ENCODE assay signal across 8 cellular contexts in genomic region chr12:48995061-48995879, GRCh38. TPM values are rescaled to one million over a fixed set of nuclear protein-coding genes. Genes with fewer than 3 reads are reported as not detected.
DNase-seq lines count a peak whose midpoint lies in the region; ATAC-seq and TF ChIP-seq lines count a peak whose summit lies in the region.

No MANE protein-coding gene starts in this region.

- no peak overlapping the region for H3K27ac ChIP-seq in PC-9
- no peak overlapping the region for H3K27ac ChIP-seq in ascending aorta

- H3K9me3 ChIP-seq in PC-9 (ENCODE audit: insufficient read depth, low read depth) (no peaks in the 10 kb centered on the region), ascending aorta (no peaks in the 10 kb centered on the region)

- intact Hi-C loops in PC-9 (cut with micrococcal nuclease; ENCODE audit: unreplicated experiment) (loop anchor here (1.0 to 10.0 kb wide), 6 partner anchors 127 to 453 kb away; partner anchors contain the start of genes CACNB3 and KANSL2), ascending aorta (cut with DNase I) (loop anchor here (2.0 kb wide), 1 partner anchor 142 kb away; the partner anchor contains the start of gene DDX23), left ventricle myocardium superior (cut with micrococcal nuclease) (no loop called here)

- no peaks in the 10 kb centered on the region for H3K36me3 ChIP-seq in PC-9 (ENCODE audit: low read depth)
- no peaks in the 10 kb centered on the region for H3K36me3 ChIP-seq in ascending aorta

- H4K20me1 ChIP-seq in PC-9 (ENCODE audit: insufficient read depth), result no peaks in the 10 kb centered on the region

- no TSS peak for BruUV-seq in PC-9 (replicated peaks; lab: Mats Ljungman, UMichigan)

- H3F3A ChIP-seq in PC-9 (ENCODE audit: insufficient read depth, low read depth), result peaks cover 27% of the 10 kb centered on the region

- POLR2A ChIA-PET in PC-9 (lab: Charles Lee; ENCODE audit: unreplicated experiment), result no interaction called here

- DNase-seq in NCI-H345 (lab: John Stamatoyannopoulos, UW) (peak; percentile 39), NCI-H345 treated with DMSO at 0.1 percent for 48 hours (lab: John Stamatoyannopoulos, UW; ENCODE audit: unreplicated experiment) (no peak), LHCN-M2 (ENCODE audit: low read depth) (peak; percentile 75), PC-9 (peak; percentile 64 to 86), ascending aorta (ENCODE audit: low spot score in 2 of 2) (peak in 1 of 2 donors; percentile 86), left ventricle myocardium superior (peak; percentile 88), renal cortical epithelial cell (ENCODE audit: low read depth) (peak; percentile 60)

- H3K9me2 ChIP-seq in PC-9 (ENCODE audit: insufficient read depth), result no peaks in the 10 kb centered on the region

- H3K4me1 ChIP-seq in PC-9 (replicated peaks; ENCODE audit: insufficient read depth) (peaks cover 22% of the 10 kb centered on the region), ascending aorta (peaks cover 20 to 29% of the 10 kb centered on the region in 2 donors)

- H2AFZ ChIP-seq in PC-9, result 0 out of 2 replicates have a peak overlapping the region, but pooled peaks have one; percentile 60

- ATAC-seq in left ventricle myocardium superior, result peak; percentile 79
- ATAC-seq in GM18870 (IDR thresholded peaks at IDR 0.05; ENCODE audit: unreplicated experiment), result no peak

- H3K79me2 ChIP-seq in PC-9 (ENCODE audit: low read depth), result no peaks in the 10 kb centered on the region

- no peaks in the 10 kb centered on the region for H3K27me3 ChIP-seq in PC-9 (ENCODE audit: insufficient read depth, low read depth)
- peaks cover 21% of the 10 kb centered on the region for H3K27me3 ChIP-seq in ascending aorta

- CTCF ChIA-PET in PC-9 (lab: Charles Lee), result interaction anchor here (0.5 to 2.0 kb wide), 6 partner anchors 11 to 248 kb away, joined by 3 to 8 read pairs (median 3); no protein-coding TSS in a partner anchor

- peak overlapping the region; percentile 27; the same call in 1 of the 2 replicates for H3K4me3 ChIP-seq in PC-9
- H3K4me3 ChIP-seq in ascending aorta, result peak overlapping the region in 1 of 2 donors; percentile 45

- TF ChIP-seq CTCF in PC-9 (conservative IDR thresholded peaks at IDR 0.05) (peak; percentile 82), ascending aorta (IDR thresholded peaks at IDR 0.05) (peak; percentile 80 to 96 (median 92))

- peak overlapping the region; percentile 73 for H3K4me2 ChIP-seq in PC-9

RNA-seq across cellular contexts. Expression of gene DDN, which starts 3.9 kb away (rescaled TPM):
- total RNA-seq in LHCN-M2 (2014; rRNA removed) (0.06 and 0.52 TPM in 2 replicates), PC-9 (2021) (0.10 and 0.17 TPM in 2 replicates), ascending aorta (not detected), left ventricle myocardium superior (0.77 TPM), renal cortical epithelial cell (0.05 TPM in 1 of 2 replicates, not detected in the other)
- polyA plus RNA-seq in LHCN-M2 (2012), result 0.38 TPM

RNA-seq across cellular contexts. Expression of gene WNT1, which starts 17.1 kb away (rescaled TPM):
- total RNA-seq in LHCN-M2 (2014; rRNA removed) (not detected in 2 replicates), PC-9 (2021) (not detected in 2 replicates), ascending aorta (not detected), left ventricle myocardium superior (not detected), renal cortical epithelial cell (not detected in 2 replicates)
- not detected for polyA plus RNA-seq in LHCN-M2 (2012)

RNA-seq across cellular contexts. Expression of gene PRKAG1, which starts 23.3 kb away (rescaled TPM):
- total RNA-seq in LHCN-M2 (2014; rRNA removed), result 68.0 and 77.4 TPM in 2 replicates
- 77.5 TPM for polyA plus RNA-seq in LHCN-M2 (2012)
- 48.8 and 53.6 TPM in 2 replicates for total RNA-seq in PC-9 (2021)
- total RNA-seq in ascending aorta, result 32.8 TPM
- 78.1 TPM for total RNA-seq in left ventricle myocardium superior
- 63.0 and 86.1 TPM in 2 replicates for total RNA-seq in renal cortical epithelial cell

RNA-seq across cellular contexts. Expression of gene WNT10B, which starts 23.7 kb away (rescaled TPM):
- total RNA-seq in LHCN-M2 (2014; rRNA removed) (1.5 TPM in 1 of 2 replicates, not detected in the other), PC-9 (2021) (0.73 TPM in 1 of 2 replicates, not detected in the other), ascending aorta (0.85 TPM), left ventricle myocardium superior (0.17 TPM), renal cortical epithelial cell (0.35 and 0.60 TPM in 2 replicates)
- 1.4 TPM for polyA plus RNA-seq in LHCN-M2 (2012)

RNA-seq across cellular contexts. Expression of gene ARF3, which starts 38.0 kb away (rescaled TPM):
- total RNA-seq in LHCN-M2 (2014; rRNA removed), result 75.0 and 88.8 TPM in 2 replicates
- polyA plus RNA-seq in LHCN-M2 (2012), result 180 TPM
- 200 and 205 TPM in 2 replicates for total RNA-seq in PC-9 (2021)
- total RNA-seq in ascending aorta, result 68.4 TPM
- 44.8 TPM for total RNA-seq in left ventricle myocardium superior
- 50.7 and 95.9 TPM in 2 replicates for total RNA-seq in renal cortical epithelial cell
